2 cellular contexts compared by ENCODE assay signal in the genomic region with DNA sequence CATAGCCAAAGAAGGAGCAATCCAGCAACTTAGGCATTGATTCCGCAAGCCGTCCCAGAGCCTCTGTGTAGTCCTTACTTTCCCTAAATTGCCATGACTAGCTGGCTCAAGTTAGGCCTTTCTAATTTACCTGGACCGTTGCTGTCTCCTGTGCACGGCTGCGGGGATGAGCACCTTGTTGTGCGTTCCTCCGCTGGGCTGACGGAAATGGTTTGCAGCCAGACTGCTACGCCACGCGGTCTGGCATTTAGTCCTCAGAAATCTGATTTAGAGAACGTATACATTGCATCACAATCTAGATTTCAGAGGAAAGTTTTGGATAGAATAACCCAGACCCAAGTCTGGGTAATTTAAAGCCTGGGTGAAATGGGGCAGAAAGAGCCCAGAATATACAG.
A peak's percentile ranks its signal among the peaks of the same experiment; 100 is the strongest.
TF ChIP-seq lines count a peak whose summit lies in the region.

No MANE protein-coding gene starts in this region.

TF ChIP-seq in HEK293, 187 proteins besides CTCF, POLR2A, EP300 and RAD21:
- TF ChIP-seq, protein P1, sequence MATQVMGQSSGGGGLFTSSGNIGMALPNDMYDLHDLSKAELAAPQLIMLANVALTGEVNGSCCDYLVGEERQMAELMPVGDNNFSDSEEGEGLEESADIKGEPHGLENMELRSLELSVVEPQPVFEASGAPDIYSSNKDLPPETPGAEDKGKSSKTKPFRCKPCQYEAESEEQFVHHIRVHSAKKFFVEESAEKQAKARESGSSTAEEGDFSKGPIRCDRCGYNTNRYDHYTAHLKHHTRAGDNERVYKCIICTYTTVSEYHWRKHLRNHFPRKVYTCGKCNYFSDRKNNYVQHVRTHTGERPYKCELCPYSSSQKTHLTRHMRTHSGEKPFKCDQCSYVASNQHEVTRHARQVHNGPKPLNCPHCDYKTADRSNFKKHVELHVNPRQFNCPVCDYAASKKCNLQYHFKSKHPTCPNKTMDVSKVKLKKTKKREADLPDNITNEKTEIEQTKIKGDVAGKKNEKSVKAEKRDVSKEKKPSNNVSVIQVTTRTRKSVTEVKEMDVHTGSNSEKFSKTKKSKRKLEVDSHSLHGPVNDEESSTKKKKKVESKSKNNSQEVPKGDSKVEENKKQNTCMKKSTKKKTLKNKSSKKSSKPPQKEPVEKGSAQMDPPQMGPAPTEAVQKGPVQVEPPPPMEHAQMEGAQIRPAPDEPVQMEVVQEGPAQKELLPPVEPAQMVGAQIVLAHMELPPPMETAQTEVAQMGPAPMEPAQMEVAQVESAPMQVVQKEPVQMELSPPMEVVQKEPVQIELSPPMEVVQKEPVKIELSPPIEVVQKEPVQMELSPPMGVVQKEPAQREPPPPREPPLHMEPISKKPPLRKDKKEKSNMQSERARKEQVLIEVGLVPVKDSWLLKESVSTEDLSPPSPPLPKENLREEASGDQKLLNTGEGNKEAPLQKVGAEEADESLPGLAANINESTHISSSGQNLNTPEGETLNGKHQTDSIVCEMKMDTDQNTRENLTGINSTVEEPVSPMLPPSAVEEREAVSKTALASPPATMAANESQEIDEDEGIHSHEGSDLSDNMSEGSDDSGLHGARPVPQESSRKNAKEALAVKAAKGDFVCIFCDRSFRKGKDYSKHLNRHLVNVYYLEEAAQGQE (tag by site-specific recombination; IDR thresholded peaks at IDR 0.05) = peak; percentile 46
- TF ChIP-seq ZNF473 (tag by site-specific recombination; IDR thresholded peaks at IDR 0.05) = no peak
TF ChIP-seq in HEK293: peak in this region for 1.

TF ChIP-seq in H1, 55 proteins besides CTCF, POLR2A, EP300 and RAD21:
- TF ChIP-seq FOSL1 (IDR thresholded peaks at IDR 0.05; ENCODE audit: insufficient read depth, low read depth, low read length) (no peak), TCF12 (IDR thresholded peaks at IDR 0.05; ENCODE audit: low read depth, low read length) (no peak), RNF2 (IDR thresholded peaks at IDR 0.05; ENCODE audit: borderline replicate concordance, low read depth, low read length, missing control alignments, poor library complexity, severe bottlenecking) (no peak)
